In the genomic region with DNA sequence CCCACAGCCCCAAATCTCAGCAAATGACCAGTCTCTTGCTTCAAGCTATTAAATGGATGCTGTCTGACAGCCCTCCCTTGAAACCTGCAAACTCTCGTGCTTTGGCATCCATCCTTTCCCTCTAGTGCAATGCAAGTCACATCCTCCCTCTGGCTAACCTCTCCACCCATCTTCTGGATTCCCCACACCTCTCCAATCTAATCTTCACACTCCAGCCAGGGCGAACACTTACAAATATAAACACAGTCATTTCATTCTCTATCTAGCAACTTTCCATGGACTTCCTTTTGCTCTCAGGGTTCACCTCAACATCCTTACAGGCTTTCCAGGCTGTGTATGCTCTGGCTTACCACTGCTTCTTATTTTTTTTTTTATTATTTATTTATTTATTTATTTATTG, we compare ENCODE assay signal across 12 cellular contexts. TPM values are rescaled to one million over a fixed set of nuclear protein-coding genes. Genes with fewer than 3 reads are reported as not detected.
DNase-seq lines count a peak whose midpoint lies in the region; ATAC-seq and TF ChIP-seq lines count a peak whose summit lies in the region.
"Had no signal": no experiment of that assay in that cellular context is flagged by ENCODE, and none has a peak within 500 bp of the region (broad histone marks: within the 10 kb centered on the region; RNA-seq: fewer than 3 reads in every experiment).

No MANE protein-coding gene starts in this region.

- no peaks in the 10 kb centered on the region for H4K20me1 ChIP-seq in BLaER1

- peaks cover 0 to 6% (median 0%) of the 10 kb centered on the region in 3 donors for H3K36me3 Mint-ChIP-seq in CD8-positive, alpha-beta memory T cell
- H3K36me3 Mint-ChIP-seq in T-helper 17 cell (ENCODE audit: low read depth) = peaks cover 2% of the 10 kb centered on the region

- TF ChIP-seq CTCF in sigmoid colon (IDR thresholded peaks at IDR 0.05) = no peak

- peak overlapping the region; percentile 84 for H3K9ac ChIP-seq in BLaER1

- POLR2A ChIA-PET in CD8-positive, alpha-beta memory T cell (lab: Charles Lee) = interaction anchor here (1.8 kb wide), 1 partner anchor 10 kb away, joined by 8 read pairs; a partner anchor contains a TSS

- no peak for TF ChIP-seq POLR2A in sigmoid colon (IDR thresholded peaks at IDR 0.05)

- peaks cover 22 to 28% (median 26%) of the 10 kb centered on the region in 3 donors for H3K4me1 Mint-ChIP-seq in CD8-positive, alpha-beta memory T cell
- peaks cover 12% of the 10 kb centered on the region for H3K4me1 Mint-ChIP-seq in T-helper 17 cell

- peak overlapping the region; percentile 77 for H3K4me3 ChIP-seq in BLaER1
- no peak overlapping the region for H3K4me3 ChIP-seq in CD8-positive, alpha-beta memory T cell (ENCODE audit: low read length)
- peak overlapping the region; percentile 2 for H3K4me3 ChIP-seq in mononuclear cell (ENCODE audit: low read length)
- H3K4me3 ChIP-seq in sigmoid colon = no peak overlapping the region

- no peaks in the 10 kb centered on the region for H3K36me3 ChIP-seq in BLaER1
- H3K36me3 ChIP-seq in CD8-positive, alpha-beta memory T cell (ENCODE audit: insufficient read depth, low read length) = no peaks in the 10 kb centered on the region
- H3K36me3 ChIP-seq in sigmoid colon = no peaks in the 10 kb centered on the region

- intact Hi-C loops in sigmoid colon (cut with DNase I) = loop anchor here (5.0 to 10.0 kb wide), 3 partner anchors 171 to 493 kb away; a partner anchor contains a TSS

- no peak for TF ChIP-seq EP300 in sigmoid colon (IDR thresholded peaks at IDR 0.05)

- CTCF ChIA-PET in CD8-positive, alpha-beta memory T cell (lab: Charles Lee) = interaction anchor here (1.1 kb wide), 1 partner anchor 10 kb away, joined by 6 read pairs; a partner anchor contains a TSS

- H3K4me3 Mint-ChIP-seq in CD8-positive, alpha-beta memory T cell = peak overlapping the region; percentile 68 to 98 (median 80)
- peak overlapping the region; percentile 75 for H3K4me3 Mint-ChIP-seq in T-helper 17 cell

- H3K27ac Mint-ChIP-seq in CD8-positive, alpha-beta memory T cell = peak overlapping the region in 6 of 8 donors; percentile 16 to 84 (median 54)
- peak overlapping the region; percentile 45 for H3K27ac Mint-ChIP-seq in T-helper 17 cell

- H3K9me3 ChIP-seq in BLaER1 (no peaks in the 10 kb centered on the region), T-helper 17 cell (ENCODE audit: control insufficient read depth, low read length, poor library complexity, severe bottlenecking) (no peaks in the 10 kb centered on the region), mononuclear cell (ENCODE audit: low read depth, low read length) (no peaks in the 10 kb centered on the region), sigmoid colon (no peaks in the 10 kb centered on the region)
- no peaks in the 10 kb centered on the region for H3K9me3 ChIP-seq in CD8-positive, alpha-beta memory T cell (ENCODE audit: low read length)

- peak overlapping the region; percentile 73 for H3K4me2 ChIP-seq in BLaER1

- no peaks in the 10 kb centered on the region for H3K9me3 Mint-ChIP-seq in CD8-positive, alpha-beta memory T cell

- no peak for ATAC-seq in T-helper 17 cell
- ATAC-seq in HG02973 (IDR thresholded peaks at IDR 0.05; ENCODE audit: unreplicated experiment) = no peak
- ATAC-seq: left lobe of liver had no signal

- DNase-seq in CD8-positive, alpha-beta memory T cell = no peak
- DNase-seq in T-helper 17 cell = no peak
- no peak for DNase-seq in sigmoid colon
- no peak for DNase-seq in UCSD-AML1 (lab: John Stamatoyannopoulos, UW; ENCODE audit: unreplicated experiment)
- DNase-seq: dorsolateral prefrontal cortex; NCI-H2107; posterior cingulate gyrus; stimulated activated CD4-positive, alpha-beta T cell treated with anti-CD3 and anti-CD28 coated beads, Interleukin-4, amount 100 ng/mL, for 1 hour had no signal

- H3K27ac ChIP-seq in BLaER1 = peak overlapping the region; percentile 91
- H3K27ac ChIP-seq in CD8-positive, alpha-beta memory T cell (ENCODE audit: low read depth, low read length) = no peak overlapping the region
- H3K27ac ChIP-seq in sigmoid colon = no peak overlapping the region
- H3K27ac ChIP-seq: dorsolateral prefrontal cortex had no signal

- H3K4me1 ChIP-seq in BLaER1 = peaks cover 14% of the 10 kb centered on the region
- peaks cover 14% of the 10 kb centered on the region for H3K4me1 ChIP-seq in CD8-positive, alpha-beta memory T cell (ENCODE audit: insufficient read depth, low read length)
- peaks cover 20% of the 10 kb centered on the region for H3K4me1 ChIP-seq in mononuclear cell (ENCODE audit: insufficient read depth, low read length)
- peaks cover 0 to 15% (median 9%) of the 10 kb centered on the region in 4 donors for H3K4me1 ChIP-seq in sigmoid colon

- no peaks in the 10 kb centered on the region for H3K27me3 Mint-ChIP-seq in CD8-positive, alpha-beta memory T cell
- no peaks in the 10 kb centered on the region for H3K27me3 Mint-ChIP-seq in T-helper 17 cell

- WGBS in sigmoid colon, 2 donors = 83 to 88% methylated on average over 2 of the region's 2 CpGs

- H3K27me3 ChIP-seq in BLaER1 = no peaks in the 10 kb centered on the region
- H3K27me3 ChIP-seq in CD8-positive, alpha-beta memory T cell (ENCODE audit: insufficient read depth, low read length, poor library complexity, severe bottlenecking) = no peaks in the 10 kb centered on the region
- H3K27me3 ChIP-seq in mononuclear cell (ENCODE audit: insufficient read depth, low read length) = no peaks in the 10 kb centered on the region
- H3K27me3 ChIP-seq in sigmoid colon = no peaks in the 10 kb centered on the region
- H3K27me3 ChIP-seq: dorsolateral prefrontal cortex had no signal

RNA-seq across cellular contexts. Expression of a gene that starts 10.1 kb away (rescaled TPM):
- 100 to 1,000 TPM; 113 to 115 TPM for total RNA-seq in CD8-positive, alpha-beta memory T cell
- 60.3 TPM for polyA plus RNA-seq in CD8-positive, alpha-beta memory T cell
- total RNA-seq in T-helper 17 cell = 10 to 100 TPM; 63.3 to 87.3 TPM
- 104 TPM for total RNA-seq in mononuclear cell
- total RNA-seq in sigmoid colon = 100 to 1,000 TPM in 3 of 4 donors, 10 to 100 TPM in 1; 95.0 to 111 (median 104) TPM
- polyA plus RNA-seq in sigmoid colon = 100 to 1,000 TPM in 1 of 3 donors, 10 to 100 TPM in 2; 75.7 to 132 (median 91.3) TPM

RNA-seq across cellular contexts. Expression of a gene that starts 45.2 kb away (rescaled TPM):
- 10 to 100 TPM; 31.5 to 34.9 TPM for total RNA-seq in CD8-positive, alpha-beta memory T cell
- 22.0 TPM for polyA plus RNA-seq in CD8-positive, alpha-beta memory T cell
- 10 to 100 TPM in 1 of 2 donors, 1 to 10 TPM in 1; 9.9 to 10.8 TPM for total RNA-seq in T-helper 17 cell
- 9.1 TPM for total RNA-seq in mononuclear cell
- 10 to 100 TPM; 30.0 to 64.6 (median 40.6) TPM for total RNA-seq in sigmoid colon
- polyA plus RNA-seq in sigmoid colon = 1 to 10 TPM; 7.8 to 9.2 (median 8.8) TPM

Comparison
In these comparisons a context has a peak if more than half of its experiments do, and no peak if none do; other contexts are left out.
1. H3K4me3 ChIP-seq: peak in BLaER1 (single experiment) and mononuclear cell (single experiment); none in CD8-positive, alpha-beta memory T cell (single experiment) and sigmoid colon (0 of 4).